9 cellular contexts compared by ENCODE assay signal in genomic region chr3:57958642-57959406, GRCh38. TPM values are rescaled to one million over a fixed set of nuclear protein-coding genes. Genes with fewer than 3 reads are reported as not detected.
DNase-seq lines count a peak whose midpoint lies in the region; ATAC-seq and TF ChIP-seq lines count a peak whose summit lies in the region.
"Had no signal": no experiment of that assay in that cellular context is flagged by ENCODE, and none has a peak within 500 bp of the region (broad histone marks: within the 10 kb centered on the region; RNA-seq: fewer than 3 reads in every experiment).

No MANE protein-coding gene starts in this region.

- H3K4me2 ChIP-seq in hepatocyte: no peak overlapping the region

- no peaks in the 10 kb centered on the region for H3K9me3 Mint-ChIP-seq in T-helper 2 cell treated with Interferon-gamma antibody and Interleukin-4, amounts not matched to agents 5 μg/mL and 100 μg/mL, for 36 hours

- TF ChIP-seq EP300 in stomach (IDR thresholded peaks at IDR 0.05): no peak

- no peak overlapping the region for H3K4me3 ChIP-seq in hepatocyte
- H3K4me3 ChIP-seq in stomach: peak overlapping the region in 1 of 4 donors; percentile 18

- WGBS in hepatocyte (ENCODE audit: low lambda C conversion rate, missing lambda C conversion rate): 84% methylated on average over 13 of the region's 13 CpGs
- 29 to 63% (median 44%) methylated on average over 10 to 13 of the region's 13 CpGs for WGBS in stomach, 5 donors

- H3K36me3 Mint-ChIP-seq in T-helper 2 cell treated with Interferon-gamma antibody and Interleukin-4, amounts not matched to agents 5 μg/mL and 100 μg/mL, for 36 hours (ENCODE audit: low read depth): no peaks in the 10 kb centered on the region

- no peaks in the 10 kb centered on the region for H3K9me3 ChIP-seq in hepatocyte (ENCODE audit: low read depth)
- no peaks in the 10 kb centered on the region for H3K9me3 ChIP-seq in stomach

- TF ChIP-seq CTCF in hepatocyte (IDR thresholded peaks at IDR 0.05; ENCODE audit: poor library complexity): no peak
- TF ChIP-seq CTCF in stomach (IDR thresholded peaks at IDR 0.05): no peak
- no peak for TF ChIP-seq CTCF in GM10266 (IDR thresholded peaks at IDR 0.05; ENCODE audit: control insufficient read depth, insufficient read depth, low read depth, missing control alignments)

- no peak overlapping the region for H2AFZ ChIP-seq in hepatocyte

- H3K4me1 ChIP-seq in hepatocyte (ENCODE audit: insufficient read depth): peaks cover 17% of the 10 kb centered on the region
- H3K4me1 ChIP-seq in stomach: peaks cover 26 to 58% (median 33%) of the 10 kb centered on the region in 4 donors

- no peaks in the 10 kb centered on the region for H3K27me3 Mint-ChIP-seq in T-helper 2 cell treated with Interferon-gamma antibody and Interleukin-4, amounts not matched to agents 5 μg/mL and 100 μg/mL, for 36 hours (ENCODE audit: low read depth)

- H3K79me2 ChIP-seq in hepatocyte: no peaks in the 10 kb centered on the region

- H3K27ac ChIP-seq in hepatocyte (peak overlapping the region; percentile 79), stomach (peak overlapping the region; percentile 77 to 89 (median 87))

- DNase-seq in SKM-1 treated with dmso at 0.1 percent for 144 hours (lab: John Stamatoyannopoulos, UW; ENCODE audit: unreplicated experiment) (peak; percentile 55), hepatocyte (ENCODE audit: low spot score) (peak; percentile 44), stomach (no peak), mucosa of gallbladder (ENCODE audit: low spot score) (no peak), GM10266 (ENCODE audit: extremely low spot score) (no peak)
- no peak for DNase-seq in T-helper 2 cell treated with Interferon-gamma antibody and Interleukin-4, amounts not matched to agents 5 μg/mL and 100 μg/mL, for 36 hours (ENCODE audit: low spot score)
- DNase-seq in stimulated activated CD4-positive, alpha-beta T cell treated with anti-CD3 and anti-CD28 coated beads, Interleukin-4, amount 100 ng/mL, for 4 hours: no peak
- DNase-seq: NCI-H1694 treated with DMSO at 0.1 percent for 48 hours had no signal

- intact Hi-C loops in stomach (cut with DNase I; ENCODE audit: low total_unique reads): no loop called here

- H3K36me3 ChIP-seq in hepatocyte (replicated peaks; ENCODE audit: insufficient read depth, low read depth) (no peaks in the 10 kb centered on the region), stomach (no peaks in the 10 kb centered on the region)

- H4K20me1 ChIP-seq in hepatocyte (ENCODE audit: insufficient read depth, poor library complexity, severe bottlenecking): no peaks in the 10 kb centered on the region

- H3K9me2 ChIP-seq in hepatocyte (replicated peaks; ENCODE audit: insufficient read depth): no peaks in the 10 kb centered on the region

- no peak overlapping the region for H3K27ac Mint-ChIP-seq in T-helper 2 cell treated with Interferon-gamma antibody and Interleukin-4, amounts not matched to agents 5 μg/mL and 100 μg/mL, for 36 hours

- no peak overlapping the region for H3K4me3 Mint-ChIP-seq in T-helper 2 cell treated with Interferon-gamma antibody and Interleukin-4, amounts not matched to agents 5 μg/mL and 100 μg/mL, for 36 hours

- H3K27me3 ChIP-seq in hepatocyte (no peaks in the 10 kb centered on the region), stomach (no peaks in the 10 kb centered on the region)

- peaks cover 10% of the 10 kb centered on the region for H3K4me1 Mint-ChIP-seq in T-helper 2 cell treated with Interferon-gamma antibody and Interleukin-4, amounts not matched to agents 5 μg/mL and 100 μg/mL, for 36 hours (ENCODE audit: low read depth)

- no peak for TF ChIP-seq POLR2A in stomach (IDR thresholded peaks at IDR 0.05)

- ATAC-seq in HG02610 (IDR thresholded peaks at IDR 0.05; ENCODE audit: unreplicated experiment): peak; percentile 22

RNA-seq across cellular contexts. Expression of gene FLNB, which starts 49.4 kb away (rescaled TPM):
- total RNA-seq in hepatocyte (136 and 172 TPM in 2 replicates), stomach (100 to 1,000 TPM in 3 of 5 donors, 10 to 100 TPM in 2; 51.3 to 204 (median 112) TPM), mucosa of gallbladder (119 TPM)
- polyA plus RNA-seq in hepatocyte (69.4 and 74.2 TPM in 2 replicates), stomach (10 to 100 TPM; 38.2 to 76.2 (median 45.1) TPM)

Comparison
In these comparisons a context has a peak if more than half of its experiments do, and no peak if none do; other contexts are left out.
1. DNase-seq: peak in SKM-1 treated with dmso at 0.1 percent for 144 hours (single experiment) and hepatocyte (single experiment); none in stomach (single experiment), T-helper 2 cell treated with Interferon-gamma antibody and Interleukin-4, amounts not matched to agents 5 μg/mL and 100 μg/mL, for 36 hours (single experiment), mucosa of gallbladder (single experiment), stimulated activated CD4-positive, alpha-beta T cell treated with anti-CD3 and anti-CD28 coated beads, Interleukin-4, amount 100 ng/mL, for 4 hours (0 of 2) and GM10266 (single experiment).